In the genomic region with DNA sequence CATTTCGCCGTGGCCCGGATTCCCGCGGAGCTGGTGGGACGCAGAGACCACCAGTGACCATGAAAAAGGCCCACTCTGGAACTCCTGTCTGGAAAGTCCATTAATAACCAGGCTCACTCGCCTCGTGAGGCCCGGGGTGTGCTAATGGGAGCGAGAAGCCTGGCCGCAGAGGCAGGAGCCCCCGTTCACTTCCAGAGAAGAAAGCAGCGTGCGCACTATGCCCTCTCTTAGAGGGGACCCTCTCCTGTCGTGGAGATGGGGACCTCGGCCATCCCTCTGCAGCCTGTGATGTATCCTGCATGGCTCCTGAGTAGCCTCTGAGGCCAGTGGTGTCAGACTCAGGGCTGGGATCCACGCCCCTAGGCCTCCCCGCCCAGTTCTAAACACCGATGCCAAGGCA, we compare ENCODE assay signal across 20 cellular contexts.
"Had no signal": no experiment of that assay in that cellular context is flagged by ENCODE, and none has a peak within 500 bp of the region (broad histone marks: within the 10 kb centered on the region; RNA-seq: fewer than 3 reads in every experiment).

No MANE protein-coding gene starts in this region.

- ATAC-seq: HepG2 had no signal

- H3K27me3 ChIP-seq: SJSA1 had no signal

- H3K9ac ChIP-seq: KMS-11 had no signal

- DNase-seq: IMR-90, Kasumi-1, MV-4-11, NCI-H1048, NCI-H1105, NCI-H1694, NCI-H187 treated with DMSO at 0.1 percent for 48 hours, NCI-H2029 treated with DMSO at 0.1 percent for 48 hours, NCI-H2171 treated with DMSO at 0.1 percent for 48 hours, NCI-H226, NCI-H446, NCI-H510A, NCI-H524 treated with DMSO at 0.1 percent for 48 hours, Right ventricle myocardium superior, RPMI8226, SIG-M5 had no signal

- H3K36me3 ChIP-seq: SJSA1 had no signal

- H3K4me3 ChIP-seq: SJSA1, SK-N-MC had no signal

- H3K9me3 ChIP-seq: SJSA1 had no signal

- H3K4me1 ChIP-seq: SJSA1 had no signal

- H3K27ac ChIP-seq: KMS-11, SJSA1, SK-N-MC had no signal
